Comparison of ENCODE assay signal across 1 cellular context in the genomic region with DNA sequence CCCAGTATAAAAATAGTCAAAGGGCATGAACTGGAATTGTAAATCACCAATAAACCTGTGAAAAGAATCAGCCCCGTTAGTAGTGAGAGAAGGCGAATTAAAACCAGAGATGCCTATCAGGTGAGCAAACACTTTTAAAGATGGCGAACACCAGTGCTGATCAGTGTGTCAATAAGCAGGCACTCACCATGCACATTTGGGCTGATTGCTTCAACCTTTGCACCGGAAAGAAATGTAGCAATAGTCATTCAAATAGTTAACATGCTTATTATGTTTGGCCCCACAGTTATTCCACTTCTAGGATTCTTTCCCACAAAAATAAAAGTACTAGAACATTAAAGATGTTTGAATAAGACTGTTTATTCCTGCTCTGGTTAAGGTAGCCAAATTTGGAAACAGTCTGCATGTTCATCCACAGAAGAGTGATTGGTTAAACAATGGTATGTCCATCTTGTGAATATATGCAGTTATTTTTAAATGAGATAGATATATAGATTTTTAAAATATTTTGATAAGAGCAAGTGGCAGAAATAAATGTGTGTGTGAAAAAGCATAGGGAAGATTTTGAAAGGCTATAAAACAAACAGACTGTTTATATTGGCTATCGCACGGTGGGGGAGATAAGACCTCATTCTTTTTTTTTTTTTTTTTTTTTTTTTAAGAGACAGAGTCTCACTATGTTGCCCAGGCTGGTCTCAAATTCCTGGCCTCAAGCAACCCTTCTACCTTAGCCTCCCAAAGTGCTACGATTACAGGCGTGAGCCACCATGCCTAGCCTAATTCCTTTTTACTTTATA.
TF ChIP-seq lines count a peak whose summit lies in the region.

No MANE protein-coding gene starts in this region.

TF ChIP-seq in HepG2, 621 proteins besides CTCF, POLR2A, EP300 and RAD21 (continues in another document):
- no peak for TF ChIP-seq GLMP (CRISPR knock-in tag; IDR thresholded peaks at IDR 0.05; ENCODE audit: borderline replicate concordance)
- TF ChIP-seq ZNF12 (CRISPR knock-in tag; IDR thresholded peaks at IDR 0.05) = peak; percentile 69; the same call in 1 of the 2 replicates
- no peak for TF ChIP-seq ZNF574 (CRISPR knock-in tag; IDR thresholded peaks at IDR 0.05)
- TF ChIP-seq JUNB (CRISPR knock-in tag; IDR thresholded peaks at IDR 0.05; ENCODE audit: borderline replicate concordance) = no peak
- no peak for TF ChIP-seq ZUFSP (CRISPR knock-in tag; IDR thresholded peaks at IDR 0.05; ENCODE audit: borderline replicate concordance)
- no peak for TF ChIP-seq ZFP36L2 (CRISPR knock-in tag; IDR thresholded peaks at IDR 0.05)
- 0 out of 2 replicates have a peak, but pooled peaks have one; percentile 35 for TF ChIP-seq RFXANK (CRISPR knock-in tag; IDR thresholded peaks at IDR 0.05)
- no peak for TF ChIP-seq ZNF333 (CRISPR knock-in tag; IDR thresholded peaks at IDR 0.05; ENCODE audit: borderline replicate concordance)
- TF ChIP-seq ZNF225 (CRISPR knock-in tag; IDR thresholded peaks at IDR 0.05) = no peak
- TF ChIP-seq, protein P1, sequence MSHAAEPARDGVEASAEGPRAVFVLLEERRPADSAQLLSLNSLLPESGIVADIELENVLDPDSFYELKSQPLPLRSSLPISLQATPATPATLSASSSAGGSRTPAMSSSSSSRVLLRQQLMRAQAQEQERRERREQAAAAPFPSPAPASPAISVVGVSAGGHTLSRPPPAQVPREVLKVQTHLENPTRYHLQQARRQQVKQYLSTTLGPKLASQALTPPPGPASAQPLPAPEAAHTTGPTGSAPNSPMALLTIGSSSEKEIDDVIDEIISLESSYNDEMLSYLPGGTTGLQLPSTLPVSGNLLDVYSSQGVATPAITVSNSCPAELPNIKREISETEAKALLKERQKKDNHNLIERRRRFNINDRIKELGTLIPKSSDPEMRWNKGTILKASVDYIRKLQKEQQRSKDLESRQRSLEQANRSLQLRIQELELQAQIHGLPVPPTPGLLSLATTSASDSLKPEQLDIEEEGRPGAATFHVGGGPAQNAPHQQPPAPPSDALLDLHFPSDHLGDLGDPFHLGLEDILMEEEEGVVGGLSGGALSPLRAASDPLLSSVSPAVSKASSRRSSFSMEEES (CRISPR knock-in tag; IDR thresholded peaks at IDR 0.05) = peak; percentile 36; the same call in 1 of the 2 replicates
- TF ChIP-seq GATA4 (IDR thresholded peaks at IDR 0.05; ENCODE audit: borderline replicate concordance, low read depth) = no peak
- TF ChIP-seq ZNF703 (CRISPR knock-in tag; IDR thresholded peaks at IDR 0.05; ENCODE audit: borderline replicate concordance) = no peak
- TF ChIP-seq ZFP41 (CRISPR knock-in tag; IDR thresholded peaks at IDR 0.05; ENCODE audit: borderline replicate concordance) = no peak
- TF ChIP-seq, protein P2, sequence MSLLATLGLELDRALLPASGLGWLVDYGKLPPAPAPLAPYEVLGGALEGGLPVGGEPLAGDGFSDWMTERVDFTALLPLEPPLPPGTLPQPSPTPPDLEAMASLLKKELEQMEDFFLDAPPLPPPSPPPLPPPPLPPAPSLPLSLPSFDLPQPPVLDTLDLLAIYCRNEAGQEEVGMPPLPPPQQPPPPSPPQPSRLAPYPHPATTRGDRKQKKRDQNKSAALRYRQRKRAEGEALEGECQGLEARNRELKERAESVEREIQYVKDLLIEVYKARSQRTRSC (CRISPR knock-in tag; IDR thresholded peaks at IDR 0.05; ENCODE audit: low read depth) = no peak
- TF ChIP-seq, protein P3, sequence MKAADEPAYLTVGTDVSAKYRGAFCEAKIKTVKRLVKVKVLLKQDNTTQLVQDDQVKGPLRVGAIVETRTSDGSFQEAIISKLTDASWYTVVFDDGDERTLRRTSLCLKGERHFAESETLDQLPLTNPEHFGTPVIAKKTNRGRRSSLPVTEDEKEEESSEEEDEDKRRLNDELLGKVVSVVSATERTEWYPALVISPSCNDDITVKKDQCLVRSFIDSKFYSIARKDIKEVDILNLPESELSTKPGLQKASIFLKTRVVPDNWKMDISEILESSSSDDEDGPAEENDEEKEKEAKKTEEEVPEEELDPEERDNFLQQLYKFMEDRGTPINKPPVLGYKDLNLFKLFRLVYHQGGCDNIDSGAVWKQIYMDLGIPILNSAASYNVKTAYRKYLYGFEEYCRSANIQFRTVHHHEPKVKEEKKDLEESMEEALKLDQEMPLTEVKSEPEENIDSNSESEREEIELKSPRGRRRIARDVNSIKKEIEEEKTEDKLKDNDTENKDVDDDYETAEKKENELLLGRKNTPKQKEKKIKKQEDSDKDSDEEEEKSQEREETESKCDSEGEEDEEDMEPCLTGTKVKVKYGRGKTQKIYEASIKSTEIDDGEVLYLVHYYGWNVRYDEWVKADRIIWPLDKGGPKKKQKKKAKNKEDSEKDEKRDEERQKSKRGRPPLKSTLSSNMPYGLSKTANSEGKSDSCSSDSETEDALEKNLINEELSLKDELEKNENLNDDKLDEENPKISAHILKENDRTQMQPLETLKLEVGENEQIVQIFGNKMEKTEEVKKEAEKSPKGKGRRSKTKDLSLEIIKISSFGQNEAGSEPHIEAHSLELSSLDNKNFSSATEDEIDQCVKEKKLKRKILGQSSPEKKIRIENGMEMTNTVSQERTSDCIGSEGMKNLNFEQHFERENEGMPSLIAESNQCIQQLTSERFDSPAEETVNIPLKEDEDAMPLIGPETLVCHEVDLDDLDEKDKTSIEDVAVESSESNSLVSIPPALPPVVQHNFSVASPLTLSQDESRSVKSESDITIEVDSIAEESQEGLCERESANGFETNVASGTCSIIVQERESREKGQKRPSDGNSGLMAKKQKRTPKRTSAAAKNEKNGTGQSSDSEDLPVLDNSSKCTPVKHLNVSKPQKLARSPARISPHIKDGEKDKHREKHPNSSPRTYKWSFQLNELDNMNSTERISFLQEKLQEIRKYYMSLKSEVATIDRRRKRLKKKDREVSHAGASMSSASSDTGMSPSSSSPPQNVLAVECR (CRISPR knock-in tag; IDR thresholded peaks at IDR 0.05; ENCODE audit: borderline replicate concordance) = no peak; the same call in 1 of the 2 replicates
- no peak for TF ChIP-seq MLLT10 (CRISPR knock-in tag; IDR thresholded peaks at IDR 0.05)
- TF ChIP-seq JDP2 (CRISPR knock-in tag; IDR thresholded peaks at IDR 0.05; ENCODE audit: borderline replicate concordance) = no peak
- no peak for TF ChIP-seq ZNF496 (CRISPR knock-in tag; IDR thresholded peaks at IDR 0.05; ENCODE audit: insufficient replicate concordance)
- 0 out of 2 replicates have a peak, but pooled peaks have one; percentile 56 for TF ChIP-seq KAT8 (CRISPR knock-in tag; IDR thresholded peaks at IDR 0.05)
- no peak for TF ChIP-seq AKNA (CRISPR knock-in tag; IDR thresholded peaks at IDR 0.05; ENCODE audit: borderline replicate concordance)
- TF ChIP-seq, protein P4, sequence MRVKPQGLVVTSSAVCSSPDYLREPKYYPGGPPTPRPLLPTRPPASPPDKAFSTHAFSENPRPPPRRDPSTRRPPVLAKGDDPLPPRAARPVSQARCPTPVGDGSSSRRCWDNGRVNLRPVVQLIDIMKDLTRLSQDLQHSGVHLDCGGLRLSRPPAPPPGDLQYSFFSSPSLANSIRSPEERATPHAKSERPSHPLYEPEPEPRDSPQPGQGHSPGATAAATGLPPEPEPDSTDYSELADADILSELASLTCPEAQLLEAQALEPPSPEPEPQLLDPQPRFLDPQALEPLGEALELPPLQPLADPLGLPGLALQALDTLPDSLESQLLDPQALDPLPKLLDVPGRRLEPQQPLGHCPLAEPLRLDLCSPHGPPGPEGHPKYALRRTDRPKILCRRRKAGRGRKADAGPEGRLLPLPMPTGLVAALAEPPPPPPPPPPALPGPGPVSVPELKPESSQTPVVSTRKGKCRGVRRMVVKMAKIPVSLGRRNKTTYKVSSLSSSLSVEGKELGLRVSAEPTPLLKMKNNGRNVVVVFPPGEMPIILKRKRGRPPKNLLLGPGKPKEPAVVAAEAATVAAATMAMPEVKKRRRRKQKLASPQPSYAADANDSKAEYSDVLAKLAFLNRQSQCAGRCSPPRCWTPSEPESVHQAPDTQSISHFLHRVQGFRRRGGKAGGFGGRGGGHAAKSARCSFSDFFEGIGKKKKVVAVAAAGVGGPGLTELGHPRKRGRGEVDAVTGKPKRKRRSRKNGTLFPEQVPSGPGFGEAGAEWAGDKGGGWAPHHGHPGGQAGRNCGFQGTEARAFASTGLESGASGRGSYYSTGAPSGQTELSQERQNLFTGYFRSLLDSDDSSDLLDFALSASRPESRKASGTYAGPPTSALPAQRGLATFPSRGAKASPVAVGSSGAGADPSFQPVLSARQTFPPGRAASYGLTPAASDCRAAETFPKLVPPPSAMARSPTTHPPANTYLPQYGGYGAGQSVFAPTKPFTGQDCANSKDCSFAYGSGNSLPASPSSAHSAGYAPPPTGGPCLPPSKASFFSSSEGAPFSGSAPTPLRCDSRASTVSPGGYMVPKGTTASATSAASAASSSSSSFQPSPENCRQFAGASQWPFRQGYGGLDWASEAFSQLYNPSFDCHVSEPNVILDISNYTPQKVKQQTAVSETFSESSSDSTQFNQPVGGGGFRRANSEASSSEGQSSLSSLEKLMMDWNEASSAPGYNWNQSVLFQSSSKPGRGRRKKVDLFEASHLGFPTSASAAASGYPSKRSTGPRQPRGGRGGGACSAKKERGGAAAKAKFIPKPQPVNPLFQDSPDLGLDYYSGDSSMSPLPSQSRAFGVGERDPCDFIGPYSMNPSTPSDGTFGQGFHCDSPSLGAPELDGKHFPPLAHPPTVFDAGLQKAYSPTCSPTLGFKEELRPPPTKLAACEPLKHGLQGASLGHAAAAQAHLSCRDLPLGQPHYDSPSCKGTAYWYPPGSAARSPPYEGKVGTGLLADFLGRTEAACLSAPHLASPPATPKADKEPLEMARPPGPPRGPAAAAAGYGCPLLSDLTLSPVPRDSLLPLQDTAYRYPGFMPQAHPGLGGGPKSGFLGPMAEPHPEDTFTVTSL (CRISPR knock-in tag; IDR thresholded peaks at IDR 0.05; ENCODE audit: borderline replicate concordance) = peak; percentile 50; the same call in 1 of the 2 replicates
- no peak for TF ChIP-seq PAWR (CRISPR knock-in tag; IDR thresholded peaks at IDR 0.05; ENCODE audit: borderline replicate concordance)
- TF ChIP-seq SMARCC2 (IDR thresholded peaks at IDR 0.05) = no peak
